14 cellular contexts compared by ENCODE assay signal in genomic region chr4:57211131-57211530, GRCh38.
A peak's percentile ranks its signal among the peaks of the same experiment; 100 is the strongest.
DNase-seq lines count a peak whose midpoint lies in the region; FAIRE-seq and TF ChIP-seq lines count a peak whose summit lies in the region.
"Had no signal": no experiment of that assay in that cellular context is flagged by ENCODE, and none has a peak within 500 bp of the region (broad histone marks: within the 10 kb centered on the region; RNA-seq: fewer than 3 reads in every experiment).

No MANE protein-coding gene starts in this region.

- no peak overlapping the region for H3K27ac ChIP-seq in A673 (ENCODE audit: low read depth, low read length, poor library complexity, severe bottlenecking)
- H3K27ac ChIP-seq in OCI-LY1 (ENCODE audit: low read depth, low read length, poor library complexity, severe bottlenecking), result no peak overlapping the region
- H3K27ac ChIP-seq: SJCRH30 had no signal

- H4K20me1 ChIP-seq in OCI-LY1 (ENCODE audit: insufficient read depth, low read length), result no peaks in the 10 kb centered on the region

- H3K4me3 ChIP-seq in A673 (ENCODE audit: low read depth, low read length, poor library complexity, severe bottlenecking) (no peak overlapping the region), GM12865 (ENCODE audit: low read depth, low read length) (no peak overlapping the region), OCI-LY1 (ENCODE audit: low read depth, low read length, poor library complexity, severe bottlenecking) (no peak overlapping the region), bronchial epithelial cell (ENCODE audit: low read depth, low read length) (no peak overlapping the region)
- H3K4me3 ChIP-seq: SJCRH30 had no signal

- no peaks in the 10 kb centered on the region for H3K79me2 ChIP-seq in OCI-LY1 (ENCODE audit: insufficient read depth, low read length)

- DNase-seq in A673 (ENCODE audit: low spot score) (no peak), GM12865 (ENCODE audit: low read depth) (peak; percentile 13), bronchial epithelial cell (ENCODE audit: low read depth) (no peak), NCI-H446 (lab: John Stamatoyannopoulos, UW) (no peak), NCI-H510A treated with DMSO at 0.1 percent for 48 hours (lab: John Stamatoyannopoulos, UW) (no peak), activated gamma-delta T cell (lab: John Stamatoyannopoulos, UW) (no peak)
- DNase-seq: CD4-positive, alpha-beta T cell; GOT3; IMR-90; NCI-H1105 treated with DMSO at 0.1 percent for 48 hours; NCI-H187; SJCRH30; SW 1271 had no signal

- H3K27me3 ChIP-seq in A673 (replicated peaks; ENCODE audit: insufficient read depth, low read depth, low read length, poor library complexity), result no peaks in the 10 kb centered on the region
- H3K27me3 ChIP-seq in OCI-LY1 (ENCODE audit: insufficient read depth, low read length), result no peaks in the 10 kb centered on the region
- peaks cover 1% of the 10 kb centered on the region for H3K27me3 ChIP-seq in bronchial epithelial cell (ENCODE audit: control insufficient read depth, insufficient read depth, low read length)
- H3K27me3 ChIP-seq: SJCRH30 had no signal

- no peak overlapping the region for H3K9ac ChIP-seq in OCI-LY1 (ENCODE audit: low read length)

- POLR2A ChIA-PET in A673 (lab: Charles Lee; ENCODE audit: low non-redundant PET), result no interaction called here

- H3K4me2 ChIP-seq in OCI-LY1 (ENCODE audit: low read length), result no peak overlapping the region

- no peaks in the 10 kb centered on the region for H3K36me3 ChIP-seq in A673 (ENCODE audit: insufficient read depth, low read length, poor library complexity, severe bottlenecking)
- no peaks in the 10 kb centered on the region for H3K36me3 ChIP-seq in OCI-LY1 (ENCODE audit: insufficient read depth, low read length)
- H3K36me3 ChIP-seq in bronchial epithelial cell (ENCODE audit: control insufficient read depth, insufficient read depth, low read length), result no peaks in the 10 kb centered on the region
- H3K36me3 ChIP-seq: SJCRH30 had no signal

- CTCF ChIA-PET in A673 (lab: Charles Lee), result no interaction called here

- intact Hi-C loops in A673 (cut with micrococcal nuclease; ENCODE audit: unreplicated experiment), result no loop called here

- H3K4me1 ChIP-seq in A673 (ENCODE audit: insufficient read depth, low read length, poor library complexity, severe bottlenecking) (no peaks in the 10 kb centered on the region), OCI-LY1 (ENCODE audit: insufficient read depth, low read length, severe bottlenecking) (no peaks in the 10 kb centered on the region)

- no peaks in the 10 kb centered on the region for H3F3A ChIP-seq in OCI-LY1 (ENCODE audit: insufficient read depth, low read length)

- H2AFZ ChIP-seq in OCI-LY1 (ENCODE audit: low read length), result no peak overlapping the region

- TF ChIP-seq CTCF in A673 (conservative IDR thresholded peaks at IDR 0.05; ENCODE audit: low read depth, low read length), result 0 out of 2 replicates have a peak, but pooled peaks have one; percentile 8
- TF ChIP-seq CTCF in GM12865 (IDR thresholded peaks at IDR 0.05; ENCODE audit: insufficient read depth, low read depth, low read length, missing control alignments), result peak; percentile 3
- TF ChIP-seq CTCF in OCI-LY1 (IDR thresholded peaks at IDR 0.05; ENCODE audit: low read length), result peak; percentile 12; the same call in 1 of the 2 replicates
- no peak for TF ChIP-seq CTCF in bronchial epithelial cell (IDR thresholded peaks at IDR 0.05; ENCODE audit: insufficient read depth, low read length, severe bottlenecking)

- BruUV-seq in A673 (replicated peaks; lab: Mats Ljungman, UMichigan), result no TSS peak

- H3K9me3 ChIP-seq in A673 (ENCODE audit: low read depth, low read length, poor library complexity, severe bottlenecking) (no peaks in the 10 kb centered on the region), OCI-LY1 (ENCODE audit: low read length) (no peaks in the 10 kb centered on the region)
- H3K9me3 ChIP-seq: SJCRH30 had no signal

- H3K9me2 ChIP-seq in OCI-LY1 (ENCODE audit: low read depth, low read length), result no peaks in the 10 kb centered on the region

- peak; percentile 77 for FAIRE-seq in bronchial epithelial cell (lab: Jason Lieb, UNC)
